Comparison of ENCODE assay signal across 8 cellular contexts in genomic region chr11:62547691-62548281, GRCh38. TPM values are rescaled to one million over a fixed set of nuclear protein-coding genes. Genes with fewer than 3 reads are reported as not detected.
DNase-seq lines count a peak whose midpoint lies in the region; ATAC-seq and TF ChIP-seq lines count a peak whose summit lies in the region.

No MANE protein-coding gene starts in this region.

- BruUV-seq in PC-9 (replicated peaks; lab: Mats Ljungman, UMichigan), result no TSS peak

- no peaks in the 10 kb centered on the region for H3K9me3 ChIP-seq in PC-9 (ENCODE audit: insufficient read depth, low read depth)
- no peaks in the 10 kb centered on the region for H3K9me3 ChIP-seq in esophagus (ENCODE audit: control insufficient read depth in 2 of 2, insufficient read depth in 1 of 2, low read depth in 1 of 2, low read length in 1 of 2)
- H3K9me3 ChIP-seq in naive thymus-derived CD4-positive, alpha-beta T cell (ENCODE audit: control insufficient read depth in 2 of 3, low read length in 3 of 3), result no peaks in the 10 kb centered on the region

- peaks cover 37 to 78% (median 70%) of the 10 kb centered on the region in 7 donors for H3K4me1 Mint-ChIP-seq in naive thymus-derived CD4-positive, alpha-beta T cell

- TF ChIP-seq CTCF in AG10803 (conservative IDR thresholded peaks at IDR 0.05; ENCODE audit: low read length) (no peak), PC-9 (conservative IDR thresholded peaks at IDR 0.05) (no peak)

- CTCF ChIA-PET in PC-9 (lab: Charles Lee), result interaction anchor here (0.6 to 0.8 kb wide), 2 partner anchors 12 to 155 kb away, joined by 3 read pairs; no protein-coding TSS in a partner anchor
- CTCF ChIA-PET in naive thymus-derived CD4-positive, alpha-beta T cell (lab: Charles Lee), result interaction anchor here (0.7 to 2.8 kb wide), 2 partner anchors 12 to 123 kb away, joined by 3 to 12 read pairs; no protein-coding TSS in a partner anchor

- H3K36me3 Mint-ChIP-seq in naive thymus-derived CD4-positive, alpha-beta T cell, result peaks cover 0 to 5% (median 0%) of the 10 kb centered on the region in 5 donors

- H3K27ac ChIP-seq in PC-9, result peak overlapping the region; percentile 72
- peak overlapping the region; percentile 99 to 100 for H3K27ac ChIP-seq in esophagus (ENCODE audit: low read depth in 2 of 2, low read length in 1 of 2)
- no peak overlapping the region for H3K27ac ChIP-seq in naive thymus-derived CD4-positive, alpha-beta T cell (ENCODE audit: low read depth, low read length)

- peaks cover 7% of the 10 kb centered on the region; the same call in 1 of the 2 replicates for H4K20me1 ChIP-seq in PC-9 (ENCODE audit: insufficient read depth)

- no peak overlapping the region for H2AFZ ChIP-seq in PC-9

- H3K4me1 ChIP-seq in PC-9 (replicated peaks; ENCODE audit: insufficient read depth), result peaks cover 68% of the 10 kb centered on the region
- peaks cover 4 to 10% of the 10 kb centered on the region in 2 donors for H3K4me1 ChIP-seq in esophagus (ENCODE audit: control insufficient read depth in 2 of 2, insufficient read depth in 2 of 2, low read length in 1 of 2)
- peaks cover 35 to 45% of the 10 kb centered on the region in 2 donors for H3K4me1 ChIP-seq in naive thymus-derived CD4-positive, alpha-beta T cell (ENCODE audit: control insufficient read depth in 2 of 2, insufficient read depth in 2 of 2, low read length in 2 of 2)

- H3K27ac Mint-ChIP-seq in naive thymus-derived CD4-positive, alpha-beta T cell, result peak overlapping the region; percentile 63 to 98 (median 84)

- no peak for ATAC-seq in naive thymus-derived CD4-positive, alpha-beta T cell
- ATAC-seq in HG02763 (IDR thresholded peaks at IDR 0.05; ENCODE audit: unreplicated experiment) (no peak), HG03457 (IDR thresholded peaks at IDR 0.05; ENCODE audit: unreplicated experiment) (no peak), GM21825 (IDR thresholded peaks at IDR 0.05; ENCODE audit: unreplicated experiment) (no peak)

- peak overlapping the region; percentile 97 for H3K4me3 ChIP-seq in AG10803 (ENCODE audit: low read length)
- no peak overlapping the region for H3K4me3 ChIP-seq in PC-9
- peak overlapping the region; percentile 82 to 98 for H3K4me3 ChIP-seq in esophagus (ENCODE audit: low read depth in 1 of 2, low read length in 2 of 2)
- no peak overlapping the region for H3K4me3 ChIP-seq in naive thymus-derived CD4-positive, alpha-beta T cell (ENCODE audit: low read length)

- peaks cover 0 to 5% (median 0%) of the 10 kb centered on the region in 11 donors for H3K9me3 Mint-ChIP-seq in naive thymus-derived CD4-positive, alpha-beta T cell

- H3K36me3 ChIP-seq in PC-9 (ENCODE audit: low read depth) (no peaks in the 10 kb centered on the region), esophagus (ENCODE audit: control insufficient read depth in 2 of 2, insufficient read depth in 2 of 2, low read length in 1 of 2) (peaks cover 0 to 9% of the 10 kb centered on the region in 2 donors)
- peaks cover 0 to 9% (median 0%) of the 10 kb centered on the region in 3 experiments for H3K36me3 ChIP-seq in naive thymus-derived CD4-positive, alpha-beta T cell (ENCODE audit: control insufficient read depth in 2 of 3, insufficient read depth in 3 of 3, low read length in 3 of 3)

- H3K79me2 ChIP-seq in PC-9 (ENCODE audit: low read depth), result peaks cover 41% of the 10 kb centered on the region

- DNase-seq in AG10803 (ENCODE audit: low read depth) (no peak), PC-9 (peak in 1 of 2 experiments; percentile 32), hippocampal formation (lab: John Stamatoyannopoulos, UW) (no peak)
- DNase-seq in naive thymus-derived CD4-positive, alpha-beta T cell, result no peak

- intact Hi-C loops in PC-9 (cut with micrococcal nuclease; ENCODE audit: unreplicated experiment), result no loop called here
- intact Hi-C loops in naive thymus-derived CD4-positive, alpha-beta T cell (cut with micrococcal nuclease), result loop anchor here in 1 of 2 donors (5.0 kb wide), 1 partner anchor 580 kb away; the partner anchor contains the start of gene FTH1

- H3K27me3 Mint-ChIP-seq in naive thymus-derived CD4-positive, alpha-beta T cell, result peaks cover 0 to 15% (median 0%) of the 10 kb centered on the region in 5 donors

- POLR2A ChIA-PET in PC-9 (lab: Charles Lee; ENCODE audit: unreplicated experiment), result interaction anchor here (0.6 to 0.8 kb wide), 3 partner anchors 8 to 345 kb away, joined by 3 to 7 read pairs (median 5); no protein-coding TSS in a partner anchor
- POLR2A ChIA-PET in naive thymus-derived CD4-positive, alpha-beta T cell (lab: Charles Lee), result interaction anchor here (0.6 to 6.3 kb wide), 3 partner anchors 11 to 47 kb away, joined by 3 to 57 read pairs (median 3); no protein-coding TSS in a partner anchor

- H3K4me2 ChIP-seq in PC-9, result peak overlapping the region; percentile 99; the same call in 1 of the 2 replicates

- H3K4me3 Mint-ChIP-seq in naive thymus-derived CD4-positive, alpha-beta T cell, result peak overlapping the region; percentile 62 to 100 (median 86)

- peaks cover 66% of the 10 kb centered on the region for H3F3A ChIP-seq in PC-9 (ENCODE audit: insufficient read depth, low read depth)

- H3K27me3 ChIP-seq in PC-9 (ENCODE audit: insufficient read depth, low read depth), result no peaks in the 10 kb centered on the region
- no peaks in the 10 kb centered on the region for H3K27me3 ChIP-seq in esophagus (ENCODE audit: control insufficient read depth in 1 of 2, insufficient read depth in 2 of 2, low read length in 2 of 2)
- H3K27me3 ChIP-seq in naive thymus-derived CD4-positive, alpha-beta T cell (ENCODE audit: control insufficient read depth in 2 of 2, insufficient read depth in 2 of 2, low read length in 2 of 2), result no peaks in the 10 kb centered on the region

- no peaks in the 10 kb centered on the region for H3K9me2 ChIP-seq in PC-9 (ENCODE audit: insufficient read depth)

- 30 to 36% methylated on average over 8 of the region's 8 CpGs for WGBS in esophagus, 2 donors

RNA-seq across cellular contexts. Expression of gene AHNAK, which starts 1.2 kb away (rescaled TPM):
- total RNA-seq in PC-9 (2021), result 632 and 734 TPM in 2 replicates
- 100 to 1,000 TPM; 168 to 195 TPM for polyA plus RNA-seq in esophagus
- 100 to 1,000 TPM; 174 to 622 (median 243) TPM for total RNA-seq in naive thymus-derived CD4-positive, alpha-beta T cell
- 1 to 10 TPM; 6.7 to 7.7 TPM for polyA plus RNA-seq in naive thymus-derived CD4-positive, alpha-beta T cell

RNA-seq across cellular contexts. Expression of gene EEF1G, which starts 25.9 kb away (rescaled TPM):
- 1,773 and 2,008 TPM in 2 replicates for total RNA-seq in PC-9 (2021)
- polyA plus RNA-seq in esophagus, result 1,000 to 10,000 TPM in 1 of 2 donors, 100 to 1,000 TPM in 1; 884 to 1,495 TPM
- total RNA-seq in naive thymus-derived CD4-positive, alpha-beta T cell, result 1,000 to 10,000 TPM; 1,186 to 2,550 (median 2,338) TPM
- polyA plus RNA-seq in naive thymus-derived CD4-positive, alpha-beta T cell, result 1,000 to 10,000 TPM; 2,027 to 2,354 TPM

RNA-seq across cellular contexts. Expression of gene TUT1, which starts 43.5 kb away (rescaled TPM):
- 39.3 and 40.5 TPM in 2 replicates for total RNA-seq in PC-9 (2021)
- 10 to 100 TPM in 1 of 2 donors, 1 to 10 TPM in 1; 9.0 to 15.2 TPM for polyA plus RNA-seq in esophagus
- 10 to 100 TPM; 34.5 to 54.6 (median 37.4) TPM for total RNA-seq in naive thymus-derived CD4-positive, alpha-beta T cell
- 10 to 100 TPM; 20.2 to 25.4 TPM for polyA plus RNA-seq in naive thymus-derived CD4-positive, alpha-beta T cell

RNA-seq across cellular contexts. Expression of gene MTA2, which starts 53.9 kb away (rescaled TPM):
- 96.6 and 120 TPM in 2 replicates for total RNA-seq in PC-9 (2021)
- polyA plus RNA-seq in esophagus, result 10 to 100 TPM; 76.2 to 90.4 TPM
- total RNA-seq in naive thymus-derived CD4-positive, alpha-beta T cell, result 100 to 1,000 TPM; 134 to 238 (median 199) TPM
- 10 to 100 TPM; 25.6 to 46.4 TPM for polyA plus RNA-seq in naive thymus-derived CD4-positive, alpha-beta T cell

Comparison
In these comparisons a context has a peak if more than half of its experiments do, and no peak if none do; other contexts are left out.
1. H3K4me3 ChIP-seq: peak in AG10803 (single experiment) and esophagus (2 of 2); none in PC-9 (single experiment) and naive thymus-derived CD4-positive, alpha-beta T cell (single experiment).